ENCODE assay signal across 8 cellular contexts in the genomic region with DNA sequence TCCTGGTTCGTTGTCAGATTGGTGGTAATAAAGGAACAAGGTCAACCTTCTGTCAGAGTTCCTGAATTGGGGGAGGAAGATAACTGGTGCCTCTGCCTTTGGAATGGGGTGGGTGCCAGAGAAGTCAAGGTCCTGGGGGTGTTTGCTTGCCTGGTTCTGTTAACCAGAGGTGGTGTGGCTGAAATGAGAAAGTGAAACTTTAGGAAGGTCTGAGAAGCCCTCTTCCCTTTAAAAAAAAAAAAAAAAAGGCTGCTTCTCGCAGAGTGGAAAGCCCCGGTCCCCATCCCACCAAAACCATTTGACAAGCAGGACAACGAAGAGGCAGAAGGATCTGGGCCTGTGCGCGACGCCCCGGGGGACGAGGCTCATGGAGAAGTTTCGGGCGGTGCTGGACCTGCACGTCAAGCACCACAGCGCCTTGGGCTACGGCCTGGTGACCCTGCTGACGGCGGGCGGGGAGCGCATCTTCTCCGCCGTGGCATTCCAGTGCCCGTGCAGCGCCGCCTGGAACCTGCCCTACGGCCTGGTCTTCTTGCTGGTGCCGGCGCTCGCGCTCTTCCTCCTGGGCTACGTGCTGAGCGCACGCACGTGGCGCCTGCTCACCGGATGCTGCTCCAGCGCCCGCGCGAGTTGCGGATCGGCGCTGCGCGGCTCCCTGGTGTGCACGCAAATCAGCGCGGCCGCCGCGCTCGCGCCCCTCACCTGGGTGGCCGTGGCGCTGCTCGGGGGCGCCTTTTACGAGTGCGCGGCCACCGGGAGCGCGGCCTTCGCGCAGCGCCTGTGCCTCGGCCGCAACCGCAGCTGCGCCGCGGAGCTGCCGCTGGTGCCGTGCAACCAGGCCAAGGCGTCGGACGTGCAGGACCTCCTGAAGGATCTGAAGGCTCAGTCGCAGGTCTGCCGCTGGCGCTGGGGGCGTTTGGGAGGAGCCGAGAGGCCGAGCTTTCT. TPM values are rescaled to one million over a fixed set of nuclear protein-coding genes. Genes with fewer than 3 reads are reported as not detected.
DNase-seq lines count a peak whose midpoint lies in the region; ATAC-seq and TF ChIP-seq lines count a peak whose summit lies in the region.

No MANE protein-coding gene starts in this region.

- CTCF ChIA-PET in A673 (lab: Charles Lee): no interaction called here
- CTCF ChIA-PET in PC-9 (lab: Charles Lee): no interaction called here

- intact Hi-C loops in A673 (cut with micrococcal nuclease; ENCODE audit: unreplicated experiment) (no loop called here), PC-9 (cut with micrococcal nuclease; ENCODE audit: unreplicated experiment) (no loop called here), ascending aorta (cut with DNase I) (no loop called here)

- H3K9ac ChIP-seq in iPS-18a (ENCODE audit: low read length): peak overlapping the region; percentile 42

- no TSS peak for BruUV-seq in A673 (replicated peaks; lab: Mats Ljungman, UMichigan)
- BruUV-seq in PC-9 (replicated peaks; lab: Mats Ljungman, UMichigan): no TSS peak

- POLR2A ChIA-PET in A673 (lab: Charles Lee; ENCODE audit: low non-redundant PET) (no interaction called here), PC-9 (lab: Charles Lee; ENCODE audit: unreplicated experiment) (no interaction called here)

- peak; percentile 76 for ATAC-seq in GM18861 (IDR thresholded peaks at IDR 0.05; ENCODE audit: unreplicated experiment)
- peak; percentile 69 for ATAC-seq in HG03066 (IDR thresholded peaks at IDR 0.05; ENCODE audit: low read depth, unreplicated experiment)

- H3K9me3 ChIP-seq in A673 (ENCODE audit: low read depth, low read length, poor library complexity, severe bottlenecking) (no peaks in the 10 kb centered on the region), PC-9 (ENCODE audit: insufficient read depth, low read depth) (no peaks in the 10 kb centered on the region), ascending aorta (no peaks in the 10 kb centered on the region), iPS-18a (ENCODE audit: control insufficient read depth, low read depth, low read length) (no peaks in the 10 kb centered on the region)

- H3K9me2 ChIP-seq in PC-9 (ENCODE audit: insufficient read depth): no peaks in the 10 kb centered on the region

- no peaks in the 10 kb centered on the region for H3K36me3 ChIP-seq in A673 (ENCODE audit: insufficient read depth, low read length, poor library complexity, severe bottlenecking)
- no peaks in the 10 kb centered on the region for H3K36me3 ChIP-seq in PC-9 (ENCODE audit: low read depth)
- no peaks in the 10 kb centered on the region for H3K36me3 ChIP-seq in ascending aorta
- no peaks in the 10 kb centered on the region for H3K36me3 ChIP-seq in iPS-18a (ENCODE audit: control insufficient read depth, low read depth, low read length)

- H2AFZ ChIP-seq in PC-9: 0 out of 2 replicates have a peak overlapping the region, but pooled peaks have one; percentile 53

- DNase-seq in A673 (ENCODE audit: low spot score): peak; percentile 15
- peak in 1 of 2 experiments; percentile 31 for DNase-seq in PC-9
- DNase-seq in ascending aorta (ENCODE audit: low spot score in 2 of 2): peak in 1 of 2 donors; percentile 66
- no peak for DNase-seq in cortex of kidney (lab: John Stamatoyannopoulos, UW)

- H3K4me1 ChIP-seq in A673 (ENCODE audit: insufficient read depth, low read length, poor library complexity, severe bottlenecking) (no peaks in the 10 kb centered on the region), PC-9 (replicated peaks; ENCODE audit: insufficient read depth) (no peaks in the 10 kb centered on the region), ascending aorta (peaks cover 0 to 2% of the 10 kb centered on the region in 2 donors), iPS-18a (ENCODE audit: control insufficient read depth, low read depth, low read length) (peaks cover 13% of the 10 kb centered on the region)

- H3K27ac ChIP-seq in A673 (ENCODE audit: low read depth, low read length, poor library complexity, severe bottlenecking): no peak overlapping the region
- no peak overlapping the region for H3K27ac ChIP-seq in PC-9
- no peak overlapping the region for H3K27ac ChIP-seq in ascending aorta
- no peak overlapping the region for H3K27ac ChIP-seq in iPS-18a (ENCODE audit: low read length)
- peak overlapping the region in 17 of 21 experiments; percentile 1 to 77 (median 41) for H3K27ac ChIP-seq in skin epidermis

- peaks cover 15% of the 10 kb centered on the region for H3K27me3 ChIP-seq in A673 (replicated peaks; ENCODE audit: insufficient read depth, low read depth, low read length, poor library complexity)
- peaks cover 28% of the 10 kb centered on the region; the same call in 1 of the 2 replicates for H3K27me3 ChIP-seq in PC-9 (ENCODE audit: insufficient read depth, low read depth)
- no peaks in the 10 kb centered on the region for H3K27me3 ChIP-seq in ascending aorta
- peaks cover 48% of the 10 kb centered on the region for H3K27me3 ChIP-seq in iPS-18a (ENCODE audit: control insufficient read depth, insufficient read depth, low read length)

- TF ChIP-seq CTCF in A673 (conservative IDR thresholded peaks at IDR 0.05; ENCODE audit: low read depth, low read length) (no peak), PC-9 (conservative IDR thresholded peaks at IDR 0.05) (no peak), ascending aorta (IDR thresholded peaks at IDR 0.05) (no peak)

- H4K20me1 ChIP-seq in PC-9 (ENCODE audit: insufficient read depth): no peaks in the 10 kb centered on the region

- no peaks in the 10 kb centered on the region for H3F3A ChIP-seq in PC-9 (ENCODE audit: insufficient read depth, low read depth)

- no peak overlapping the region for H3K4me3 ChIP-seq in A673 (ENCODE audit: low read depth, low read length, poor library complexity, severe bottlenecking)
- H3K4me3 ChIP-seq in PC-9: peak overlapping the region; percentile 35; the same call in 1 of the 2 replicates
- peak overlapping the region; percentile 54 to 68 for H3K4me3 ChIP-seq in ascending aorta
- H3K4me3 ChIP-seq in iPS-18a (ENCODE audit: low read length): peak overlapping the region; percentile 60
- H3K4me3 ChIP-seq in skin epidermis: peak overlapping the region; percentile 31 to 43 (median 40)

- peak overlapping the region; percentile 63 for H3K4me2 ChIP-seq in PC-9

- no peaks in the 10 kb centered on the region for H3K79me2 ChIP-seq in PC-9 (ENCODE audit: low read depth)

RNA-seq across cellular contexts. Expression of a gene that starts 0.7 kb away (rescaled TPM):
- total RNA-seq in A673 (2021) (not detected in 2 replicates), PC-9 (2021) (not detected in 2 replicates), ascending aorta (not detected)

RNA-seq across cellular contexts. Expression of a gene that starts 49.6 kb away (rescaled TPM):
- total RNA-seq in A673 (2021) (0.26 TPM in 2 replicates), PC-9 (2021) (not detected in 2 replicates), ascending aorta (3.4 TPM)

Comparison
In these comparisons a context has a peak if more than half of its experiments do, and no peak if none do; other contexts are left out.
1. H3K27ac ChIP-seq: peak in skin epidermis (17 of 21); none in A673 (single experiment), PC-9 (single experiment), ascending aorta (0 of 2) and iPS-18a (single experiment).